In genomic region chr1:96971849-96972602, GRCh38 we compare ENCODE assay signal across 1 cellular context.
TF ChIP-seq lines count a peak whose summit lies in the region.

No MANE protein-coding gene starts in this region.

TF ChIP-seq in IMR-90, 13 proteins besides CTCF, POLR2A, EP300 and RAD21 (continued from another document):
- no peak for TF ChIP-seq ELK1 (IDR thresholded peaks at IDR 0.05; ENCODE audit: borderline replicate concordance, low read depth, low read length)
- no peak for TF ChIP-seq CEBPB (IDR thresholded peaks at IDR 0.05; ENCODE audit: low read depth, low read length)
- TF ChIP-seq BHLHE40 (IDR thresholded peaks at IDR 0.05; ENCODE audit: low read depth, low read length), result no peak
- TF ChIP-seq MAFK (IDR thresholded peaks at IDR 0.05; ENCODE audit: low read depth, low read length), result no peak
- no peak for TF ChIP-seq MAZ (IDR thresholded peaks at IDR 0.05; ENCODE audit: borderline replicate concordance, low read depth, low read length)
